8 cellular contexts compared by ENCODE assay signal in the genomic region with DNA sequence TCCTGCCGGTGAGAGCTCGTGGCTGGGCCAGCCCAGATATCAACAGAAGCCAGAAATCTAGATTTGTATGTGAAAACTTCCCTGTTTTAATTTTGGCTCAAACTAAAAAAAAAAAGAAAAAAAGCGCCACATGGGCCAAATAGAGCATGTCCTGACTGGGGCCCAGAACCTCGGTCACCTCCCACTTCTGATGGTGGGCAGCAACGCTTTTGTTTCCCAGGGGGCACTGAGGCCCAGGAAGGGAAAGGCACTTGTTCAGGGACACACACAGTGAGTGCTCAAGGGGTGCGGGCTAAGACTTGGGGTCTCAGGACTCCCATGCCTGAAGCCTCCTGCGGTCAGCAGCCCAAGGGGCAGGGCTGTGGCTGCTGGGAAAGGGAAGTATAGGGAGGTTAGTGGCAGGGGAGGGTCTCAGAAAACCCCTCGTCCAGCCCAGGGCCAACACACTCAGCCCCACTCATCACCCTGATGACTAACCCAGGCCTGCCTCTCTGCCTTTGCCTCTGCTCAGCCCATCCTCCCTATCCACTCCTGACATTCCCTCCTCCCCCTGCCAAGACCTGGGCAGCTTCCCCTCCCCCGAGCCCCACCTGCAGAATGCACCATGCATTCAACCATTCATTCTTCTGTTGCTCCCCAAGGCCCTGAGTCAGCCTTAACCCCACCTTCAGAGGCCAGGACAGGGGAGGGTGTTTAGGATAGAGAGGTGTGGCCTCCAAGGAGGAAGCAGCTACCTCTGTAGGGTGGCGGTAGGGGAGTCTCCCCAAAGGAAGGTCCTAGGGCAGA. TPM values are rescaled to one million over a fixed set of nuclear protein-coding genes. Genes with fewer than 3 reads are reported as not detected.
A peak's percentile ranks its signal among the peaks of the same experiment; 100 is the strongest.
DNase-seq lines count a peak whose midpoint lies in the region; ATAC-seq lines count a peak whose summit lies in the region.

No MANE protein-coding gene starts in this region.

- peaks cover 25% of the 10 kb centered on the region for H3K4me1 Mint-ChIP-seq in activated T-helper 2 cell treated with anti-CD3 and anti-CD28 coated beads, Interferon-gamma antibody, Interleukin-2, Interleukin-4, amounts not matched to agents 10 μg/mL and 5 μg/mL and 100 μg/mL, durations not matched to agents 14 hours and 24 hours and 36 hours (ENCODE audit: low read depth)

- H3K27me3 ChIP-seq in mucosa of rectum (ENCODE audit: control insufficient read depth in 2 of 2, insufficient read depth in 2 of 2, low read length in 2 of 2), result no peaks in the 10 kb centered on the region

- H3K36me3 Mint-ChIP-seq in activated T-helper 2 cell treated with anti-CD3 and anti-CD28 coated beads, Interferon-gamma antibody, Interleukin-2, Interleukin-4, amounts not matched to agents 10 μg/mL and 5 μg/mL and 100 μg/mL, durations not matched to agents 14 hours and 24 hours and 36 hours (ENCODE audit: low read depth), result no peaks in the 10 kb centered on the region

- no peak overlapping the region for H3K27ac Mint-ChIP-seq in activated T-helper 2 cell treated with anti-CD3 and anti-CD28 coated beads, Interferon-gamma antibody, Interleukin-2, Interleukin-4, amounts not matched to agents 10 μg/mL and 5 μg/mL and 100 μg/mL, durations not matched to agents 14 hours and 24 hours and 36 hours

- H3K27me3 Mint-ChIP-seq in activated T-helper 2 cell treated with anti-CD3 and anti-CD28 coated beads, Interferon-gamma antibody, Interleukin-2, Interleukin-4, amounts not matched to agents 10 μg/mL and 5 μg/mL and 100 μg/mL, durations not matched to agents 14 hours and 24 hours and 36 hours (ENCODE audit: low read depth), result peaks cover 18% of the 10 kb centered on the region

- H3K4me1 ChIP-seq in mucosa of rectum (ENCODE audit: control insufficient read depth in 2 of 2, insufficient read depth in 2 of 2, low read length in 2 of 2), result peaks cover 29 to 38% of the 10 kb centered on the region in 2 donors

- ATAC-seq in GM18868 (IDR thresholded peaks at IDR 0.05; ENCODE audit: unreplicated experiment) (peak; percentile 79), GM19452 (IDR thresholded peaks at IDR 0.05; ENCODE audit: unreplicated experiment) (no peak), GM21737 (IDR thresholded peaks at IDR 0.05; ENCODE audit: unreplicated experiment) (no peak), HG02870 (IDR thresholded peaks at IDR 0.05; ENCODE audit: unreplicated experiment) (no peak)

- H3K4me3 Mint-ChIP-seq in activated T-helper 2 cell treated with anti-CD3 and anti-CD28 coated beads, Interferon-gamma antibody, Interleukin-2, Interleukin-4, amounts not matched to agents 10 μg/mL and 5 μg/mL and 100 μg/mL, durations not matched to agents 14 hours and 24 hours and 36 hours (ENCODE audit: low read depth), result peak overlapping the region; percentile 54

- DNase-seq in NCI-H226 (peak; percentile 61), NCI-H187 treated with DMSO at 0.1 percent for 48 hours (lab: John Stamatoyannopoulos, UW) (no peak)
- DNase-seq in activated T-helper 2 cell treated with anti-CD3 and anti-CD28 coated beads, Interferon-gamma antibody, Interleukin-2, Interleukin-4, amounts not matched to agents 10 μg/mL and 5 μg/mL and 100 μg/mL, durations not matched to agents 14 hours and 24 hours and 36 hours (ENCODE audit: low spot score), result peak; percentile 40

- H3K4me3 ChIP-seq in mucosa of rectum (ENCODE audit: low read length in 2 of 2), result peak overlapping the region; percentile 44

- H3K9me3 ChIP-seq in mucosa of rectum (ENCODE audit: control insufficient read depth in 2 of 2, low read length in 2 of 2), result no peaks in the 10 kb centered on the region

- peak overlapping the region in 1 of 2 donors; percentile 16 for H3K9ac ChIP-seq in mucosa of rectum (ENCODE audit: low read depth in 1 of 2, low read length in 2 of 2)

- intact Hi-C loops in activated T-helper 2 cell treated with anti-CD3 and anti-CD28 coated beads, Interferon-gamma antibody, Interleukin-2, Interleukin-4, amounts not matched to agents 10 μg/mL and 5 μg/mL and 100 μg/mL, durations not matched to agents 14 hours and 24 hours and 36 hours (cut with micrococcal nuclease), result no loop called here

- H3K36me3 ChIP-seq in mucosa of rectum (ENCODE audit: control insufficient read depth in 2 of 2, insufficient read depth in 2 of 2, low read length in 2 of 2), result no peaks in the 10 kb centered on the region

- H3K27ac ChIP-seq in mucosa of rectum (ENCODE audit: low read depth in 2 of 2, low read length in 2 of 2), result peak overlapping the region; percentile 45 to 73

- H3K9me3 Mint-ChIP-seq in activated T-helper 2 cell treated with anti-CD3 and anti-CD28 coated beads, Interferon-gamma antibody, Interleukin-2, Interleukin-4, amounts not matched to agents 10 μg/mL and 5 μg/mL and 100 μg/mL, durations not matched to agents 14 hours and 24 hours and 36 hours, result no peaks in the 10 kb centered on the region

RNA-seq across cellular contexts. Expression of a gene that starts 30.0 kb away (rescaled TPM):
- 70.5 and 74.3 TPM in 2 replicates for total RNA-seq in activated T-helper 2 cell treated with anti-CD3 and anti-CD28 coated beads, Interferon-gamma antibody, Interleukin-2, Interleukin-4, amounts not matched to agents 10 μg/mL and 5 μg/mL and 100 μg/mL, durations not matched to agents 14 hours and 24 hours and 36 hours
